Comparison of ENCODE assay signal across 1 cellular context in the genomic region with DNA sequence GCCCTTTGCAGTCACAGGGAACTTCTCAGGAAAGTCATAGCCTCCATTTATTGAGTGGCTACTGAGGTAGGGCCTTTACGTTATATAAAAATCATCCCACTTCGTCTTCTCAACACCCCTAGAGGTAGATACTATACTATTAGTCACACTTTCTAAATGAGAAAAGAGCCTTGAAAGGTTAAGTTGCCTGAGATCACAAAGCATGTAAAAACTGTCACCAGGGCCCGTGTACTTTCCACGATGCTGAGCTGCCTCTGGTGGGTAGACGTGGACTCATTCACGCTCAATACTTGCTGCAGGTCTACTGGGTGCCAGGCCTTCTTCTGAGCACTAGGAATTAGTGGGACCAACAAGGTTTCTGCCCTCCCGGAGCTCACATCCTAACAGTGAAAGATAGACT.
TF ChIP-seq lines count a peak whose summit lies in the region.

No MANE protein-coding gene starts in this region.

TF ChIP-seq in IMR-90, 13 proteins besides CTCF, POLR2A, EP300 and RAD21 (continued from another document):
- TF ChIP-seq, protein P1, sequence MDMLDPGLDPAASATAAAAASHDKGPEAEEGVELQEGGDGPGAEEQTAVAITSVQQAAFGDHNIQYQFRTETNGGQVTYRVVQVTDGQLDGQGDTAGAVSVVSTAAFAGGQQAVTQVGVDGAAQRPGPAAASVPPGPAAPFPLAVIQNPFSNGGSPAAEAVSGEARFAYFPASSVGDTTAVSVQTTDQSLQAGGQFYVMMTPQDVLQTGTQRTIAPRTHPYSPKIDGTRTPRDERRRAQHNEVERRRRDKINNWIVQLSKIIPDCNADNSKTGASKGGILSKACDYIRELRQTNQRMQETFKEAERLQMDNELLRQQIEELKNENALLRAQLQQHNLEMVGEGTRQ (IDR thresholded peaks at IDR 0.05; ENCODE audit: low read depth, low read length) = no peak
- TF ChIP-seq FOS (IDR thresholded peaks at IDR 0.05; ENCODE audit: low read depth, low read length) (no peak), CEBPB (IDR thresholded peaks at IDR 0.05; ENCODE audit: low read depth, low read length) (no peak), BHLHE40 (IDR thresholded peaks at IDR 0.05; ENCODE audit: low read depth, low read length) (no peak), RCOR1 (IDR thresholded peaks at IDR 0.05; ENCODE audit: insufficient replicate concordance, low read length) (no peak), NFE2L2 (IDR thresholded peaks at IDR 0.05; ENCODE audit: low read depth, low read length) (no peak), CHD1 (IDR thresholded peaks at IDR 0.05; ENCODE audit: low read depth, low read length) (no peak), SMC3 (IDR thresholded peaks at IDR 0.05; ENCODE audit: low read depth, low read length) (no peak)
